29 cellular contexts compared by ENCODE assay signal in genomic region chr16:23035240-23035639, GRCh38.
DNase-seq lines count a peak whose midpoint lies in the region; ATAC-seq and TF ChIP-seq lines count a peak whose summit lies in the region.
"Had no signal": no experiment of that assay in that cellular context is flagged by ENCODE, and none has a peak within 500 bp of the region (broad histone marks: within the 10 kb centered on the region; RNA-seq: fewer than 3 reads in every experiment).

No MANE protein-coding gene starts in this region.

- no peak for TF ChIP-seq CTCF in HEK293 (tag by site-specific recombination; IDR thresholded peaks at IDR 0.05)

- no peak for ATAC-seq in GM18909 (IDR thresholded peaks at IDR 0.05; ENCODE audit: poor library complexity, unreplicated experiment)
- ATAC-seq: A549; CD8-positive, alpha-beta T cell had no signal

- POLR2A ChIA-PET in HEK293 (lab: Yijun Ruan, JAX): no interaction called here

- H3K27ac ChIP-seq in HEK293 (ENCODE audit: extremely low read depth, low read depth, low read length): no peak overlapping the region
- H3K27ac ChIP-seq: 22Rv1; A549; BLaER1; BLaER1 treated with 17β-estradiol and CSF1 and Interleukin-3, amounts not matched to agents 10 nM and 100 nM; C4-2B had no signal

- H3K36me3 ChIP-seq in HEK293 (ENCODE audit: control insufficient read depth in 2 of 2, insufficient read depth in 1 of 2, low read length in 2 of 2): no peaks in the 10 kb centered on the region
- H3K36me3 ChIP-seq: BE2C; BLaER1; BLaER1 treated with 17β-estradiol and CSF1 and Interleukin-3, amounts not matched to agents 10 nM and 100 nM had no signal

- no peak overlapping the region for H3K4me3 ChIP-seq in HEK293 (ENCODE audit: low read depth, low read length)
- H3K4me3 ChIP-seq: A549; BLaER1; BLaER1 treated with 17β-estradiol and CSF1 and Interleukin-3, amounts not matched to agents 10 nM and 100 nM had no signal

- H3K4me1 ChIP-seq in HEK293 (ENCODE audit: control insufficient read depth, insufficient read depth, low read length): no peaks in the 10 kb centered on the region
- H3K4me1 ChIP-seq: A549, BE2C, Caco-2 had no signal

- DNase-seq in ecto neural progenitor cell (ENCODE audit: low spot score) (peak; percentile 5), occipital lobe (lab: John Stamatoyannopoulos, UW) (no peak)
- DNase-seq: 8988T; ACHN; AML-193; BE2C; C1 segment of cervical spinal cord; Caco-2; Calu3; CD4-positive, alpha-beta memory T cell; CD4-positive, alpha-beta T cell; CD4-positive, CD25-positive, alpha-beta regulatory T cell; CD8-positive, alpha-beta memory T cell; CD8-positive, alpha-beta T cell; COR-L47; DMS 273 treated with DMSO at 0.1 percent for 48 hours; DMS153; DMS53; DMS79; DMS79 treated with DMSO at 0.1 percent for 48 hours; DND-41; EL had no signal

- no peaks in the 10 kb centered on the region for H3K9me3 ChIP-seq in HEK293 (ENCODE audit: control insufficient read depth, insufficient read depth, low read depth, low read length)
- H3K9me3 ChIP-seq: BE2C, Caco-2 had no signal

- CTCF ChIA-PET in HEK293 (lab: Yijun Ruan, JAX): no interaction called here

TF ChIP-seq in HEK293, 187 proteins besides CTCF, POLR2A, EP300 and RAD21:
- no peak for TF ChIP-seq ZFP69B (tag by site-specific recombination; IDR thresholded peaks at IDR 0.05)
- TF ChIP-seq ZNF157 (tag by site-specific recombination; IDR thresholded peaks at IDR 0.05): peak; percentile 82
